1 cellular context compared by ENCODE assay signal in the genomic region with DNA sequence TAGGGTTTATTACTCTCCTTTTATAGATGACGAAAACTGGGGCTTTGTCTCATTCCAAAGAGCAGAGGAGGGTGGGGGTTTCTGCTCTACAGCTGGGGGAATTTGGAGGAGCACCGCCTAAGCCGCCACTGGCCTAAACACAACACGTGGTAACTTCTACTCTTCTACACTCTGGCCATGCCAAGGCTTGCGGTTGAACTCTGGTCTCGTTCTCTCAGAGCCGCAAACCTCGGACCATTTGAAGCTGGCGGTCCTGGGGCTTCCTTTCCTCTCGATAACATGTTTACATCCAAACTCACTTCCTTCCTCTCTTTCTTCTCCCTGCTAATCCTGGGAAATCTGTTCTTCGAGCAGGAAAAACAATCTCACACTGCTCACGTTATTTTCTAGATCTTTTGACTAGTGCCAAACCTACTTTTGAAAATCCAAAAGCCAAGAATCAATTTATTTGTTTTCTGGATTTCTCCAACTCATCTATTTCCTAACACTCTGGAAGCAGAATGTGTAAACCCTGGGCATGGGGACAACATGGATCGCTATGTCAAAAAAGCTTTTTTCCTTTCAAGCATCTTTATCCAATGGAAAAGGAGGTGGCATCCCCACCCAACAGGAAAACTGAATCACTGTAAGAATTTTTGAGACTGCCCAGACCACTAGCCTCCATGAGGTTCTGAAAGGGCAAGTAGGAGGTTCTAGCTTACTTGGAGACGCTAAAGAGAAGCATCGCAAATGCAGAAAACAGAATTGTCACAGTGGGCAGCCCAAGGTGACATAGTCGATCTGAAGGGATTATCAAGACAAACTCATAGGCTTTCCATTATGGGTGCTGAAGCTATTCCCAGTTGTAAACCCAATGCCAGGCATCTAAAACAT.
TF ChIP-seq lines count a peak whose summit lies in the region.

No MANE protein-coding gene starts in this region.

TF ChIP-seq in HepG2, 621 proteins besides CTCF, POLR2A, EP300 and RAD21 (continued from another document and continues in another):
- TF ChIP-seq MYNN (CRISPR knock-in tag; IDR thresholded peaks at IDR 0.05; ENCODE audit: low read depth): no peak; the same call in 1 of the 2 replicates
- peak; percentile 69; the same call in 1 of the 2 replicates for TF ChIP-seq ZBTB38 (CRISPR knock-in tag; IDR thresholded peaks at IDR 0.05)
- peak; percentile 96 for TF ChIP-seq MEF2D (CRISPR knock-in tag; IDR thresholded peaks at IDR 0.05)
- 0 out of 2 replicates have a peak, but pooled peaks have one; percentile 40 for TF ChIP-seq NRL (CRISPR knock-in tag; IDR thresholded peaks at IDR 0.05; ENCODE audit: borderline replicate concordance)
- TF ChIP-seq ZNF678 (CRISPR knock-in tag; IDR thresholded peaks at IDR 0.05): no peak
- TF ChIP-seq SRSF4 (IDR thresholded peaks at IDR 0.05; ENCODE audit: low read depth, low read length, poor library complexity, severe bottlenecking): no peak
- TF ChIP-seq PATZ1 (CRISPR knock-in tag; IDR thresholded peaks at IDR 0.05): peak; percentile 88
- TF ChIP-seq ZNF337 (CRISPR knock-in tag; IDR thresholded peaks at IDR 0.05; ENCODE audit: borderline replicate concordance, low read depth): peak; percentile 85; the same call in 1 of the 2 replicates
- TF ChIP-seq, protein P1, sequence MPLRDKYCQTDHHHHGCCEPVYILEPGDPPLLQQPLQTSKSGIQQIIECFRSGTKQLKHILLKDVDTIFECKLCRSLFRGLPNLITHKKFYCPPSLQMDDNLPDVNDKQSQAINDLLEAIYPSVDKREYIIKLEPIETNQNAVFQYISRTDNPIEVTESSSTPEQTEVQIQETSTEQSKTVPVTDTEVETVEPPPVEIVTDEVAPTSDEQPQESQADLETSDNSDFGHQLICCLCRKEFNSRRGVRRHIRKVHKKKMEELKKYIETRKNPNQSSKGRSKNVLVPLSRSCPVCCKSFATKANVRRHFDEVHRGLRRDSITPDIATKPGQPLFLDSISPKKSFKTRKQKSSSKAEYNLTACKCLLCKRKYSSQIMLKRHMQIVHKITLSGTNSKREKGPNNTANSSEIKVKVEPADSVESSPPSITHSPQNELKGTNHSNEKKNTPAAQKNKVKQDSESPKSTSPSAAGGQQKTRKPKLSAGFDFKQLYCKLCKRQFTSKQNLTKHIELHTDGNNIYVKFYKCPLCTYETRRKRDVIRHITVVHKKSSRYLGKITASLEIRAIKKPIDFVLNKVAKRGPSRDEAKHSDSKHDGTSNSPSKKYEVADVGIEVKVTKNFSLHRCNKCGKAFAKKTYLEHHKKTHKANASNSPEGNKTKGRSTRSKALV (CRISPR knock-in tag; IDR thresholded peaks at IDR 0.05): peak; percentile 76; the same call in 1 of the 2 replicates
- TF ChIP-seq TEAD3 (CRISPR knock-in tag; optimal IDR thresholded peaks at IDR 0.05; ENCODE audit: borderline replicate concordance): peak; percentile 93
- peak; percentile 75; the same call in 1 of the 2 replicates for TF ChIP-seq ZKSCAN8 (CRISPR knock-in tag; IDR thresholded peaks at IDR 0.05; ENCODE audit: borderline replicate concordance)
- peak; percentile 82; the same call in 1 of the 2 replicates for TF ChIP-seq HOXD1 (CRISPR knock-in tag; IDR thresholded peaks at IDR 0.05)
- no peak for TF ChIP-seq ZNF367 (CRISPR knock-in tag; IDR thresholded peaks at IDR 0.05; ENCODE audit: borderline replicate concordance)
- TF ChIP-seq IKZF1 (IDR thresholded peaks at IDR 0.05): no peak
- TF ChIP-seq HMG20B (CRISPR knock-in tag; conservative IDR thresholded peaks at IDR 0.05): peak; percentile 64; the same call in 1 of the 2 replicates
- TF ChIP-seq GFI1 (CRISPR knock-in tag; IDR thresholded peaks at IDR 0.05; ENCODE audit: borderline replicate concordance): no peak; the same call in 1 of the 2 replicates
- TF ChIP-seq, protein P2, sequence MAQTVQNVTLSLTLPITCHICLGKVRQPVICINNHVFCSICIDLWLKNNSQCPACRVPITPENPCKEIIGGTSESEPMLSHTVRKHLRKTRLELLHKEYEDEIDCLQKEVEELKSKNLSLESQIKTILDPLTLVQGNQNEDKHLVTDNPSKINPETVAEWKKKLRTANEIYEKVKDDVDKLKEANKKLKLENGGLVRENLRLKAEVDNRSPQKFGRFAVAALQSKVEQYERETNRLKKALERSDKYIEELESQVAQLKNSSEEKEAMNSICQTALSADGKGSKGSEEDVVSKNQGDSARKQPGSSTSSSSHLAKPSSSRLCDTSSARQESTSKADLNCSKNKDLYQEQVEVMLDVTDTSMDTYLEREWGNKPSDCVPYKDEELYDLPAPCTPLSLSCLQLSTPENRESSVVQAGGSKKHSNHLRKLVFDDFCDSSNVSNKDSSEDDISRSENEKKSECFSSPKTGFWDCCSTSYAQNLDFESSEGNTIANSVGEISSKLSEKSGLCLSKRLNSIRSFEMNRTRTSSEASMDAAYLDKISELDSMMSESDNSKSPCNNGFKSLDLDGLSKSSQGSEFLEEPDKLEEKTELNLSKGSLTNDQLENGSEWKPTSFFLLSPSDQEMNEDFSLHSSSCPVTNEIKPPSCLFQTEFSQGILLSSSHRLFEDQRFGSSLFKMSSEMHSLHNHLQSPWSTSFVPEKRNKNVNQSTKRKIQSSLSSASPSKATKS (CRISPR knock-in tag; IDR thresholded peaks at IDR 0.05): 0 out of 2 replicates have a peak, but pooled peaks have one; percentile 31
- TF ChIP-seq, protein P3, sequence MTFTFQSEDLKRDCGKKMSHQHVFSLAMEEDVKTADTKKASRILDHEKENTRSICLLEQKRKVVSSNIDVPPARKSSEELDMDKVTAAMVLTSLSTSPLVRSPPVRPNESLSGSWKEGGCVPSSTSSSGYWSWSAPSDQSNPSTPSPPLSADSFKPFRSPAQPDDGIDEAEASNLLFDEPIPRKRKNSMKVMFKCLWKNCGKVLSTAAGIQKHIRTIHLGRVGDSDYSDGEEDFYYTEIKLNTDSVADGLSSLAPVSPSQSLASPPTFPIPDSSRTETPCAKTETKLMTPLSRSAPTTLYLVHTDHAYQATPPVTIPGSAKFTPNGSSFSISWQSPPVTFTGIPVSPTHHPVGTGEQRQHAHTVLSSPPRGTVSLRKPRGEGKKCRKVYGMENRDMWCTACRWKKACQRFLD (CRISPR knock-in tag; IDR thresholded peaks at IDR 0.05; ENCODE audit: borderline replicate concordance): 0 out of 2 replicates have a peak, but pooled peaks have one; percentile 66
- TF ChIP-seq BORCS8-MEF2B (CRISPR knock-in tag; IDR thresholded peaks at IDR 0.05): peak; percentile 95
- TF ChIP-seq ATF2 (CRISPR knock-in tag; IDR thresholded peaks at IDR 0.05): peak; percentile 74; the same call in 1 of the 2 replicates
- TF ChIP-seq HDAC2 (CRISPR knock-in tag; IDR thresholded peaks at IDR 0.05): peak; percentile 95
- TF ChIP-seq SAP130 (CRISPR knock-in tag; IDR thresholded peaks at IDR 0.05; ENCODE audit: low read depth): peak; percentile 93
- no peak for TF ChIP-seq RBAK (CRISPR knock-in tag; IDR thresholded peaks at IDR 0.05)
- TF ChIP-seq ZNF558 (CRISPR knock-in tag; IDR thresholded peaks at IDR 0.05; ENCODE audit: borderline replicate concordance): no peak
- TF ChIP-seq HMG20A (CRISPR knock-in tag; IDR thresholded peaks at IDR 0.05; ENCODE audit: borderline replicate concordance): peak; percentile 66; the same call in 1 of the 2 replicates
- peak; percentile 39; the same call in 1 of the 2 replicates for TF ChIP-seq ZNF280B (CRISPR knock-in tag; IDR thresholded peaks at IDR 0.05; ENCODE audit: borderline replicate concordance)
- no peak for TF ChIP-seq ZNF598 (CRISPR knock-in tag; IDR thresholded peaks at IDR 0.05; ENCODE audit: borderline replicate concordance)
- TF ChIP-seq ZBTB3 (CRISPR knock-in tag; IDR thresholded peaks at IDR 0.05; ENCODE audit: borderline replicate concordance, low read depth): no peak; the same call in 1 of the 2 replicates
- TF ChIP-seq ZNF160 (CRISPR knock-in tag; IDR thresholded peaks at IDR 0.05): peak; percentile 64; the same call in 1 of the 2 replicates
- TF ChIP-seq ZNF354B (CRISPR knock-in tag; IDR thresholded peaks at IDR 0.05): no peak; the same call in 1 of the 2 replicates
- TF ChIP-seq PCBP2 (optimal IDR thresholded peaks at IDR 0.05; ENCODE audit: low read depth, low read length, poor library complexity, severe bottlenecking): no peak
- TF ChIP-seq ZNF616 (CRISPR knock-in tag; IDR thresholded peaks at IDR 0.05; ENCODE audit: low read depth): 0 out of 2 replicates have a peak, but pooled peaks have one; percentile 78
- TF ChIP-seq NR2C2 (CRISPR knock-in tag; IDR thresholded peaks at IDR 0.05; ENCODE audit: borderline replicate concordance): peak; percentile 53; the same call in 1 of the 2 replicates
- no peak for TF ChIP-seq ARHGAP35 (CRISPR knock-in tag; IDR thresholded peaks at IDR 0.05; ENCODE audit: borderline replicate concordance)
- no peak; the same call in 1 of the 2 replicates for TF ChIP-seq ZNF556 (CRISPR knock-in tag; IDR thresholded peaks at IDR 0.05; ENCODE audit: borderline replicate concordance)
- peak; percentile 86 for TF ChIP-seq KDM4B (CRISPR knock-in tag; IDR thresholded peaks at IDR 0.05)
- no peak for TF ChIP-seq ZNF225 (CRISPR knock-in tag; IDR thresholded peaks at IDR 0.05)
- TF ChIP-seq ZFP36L2 (CRISPR knock-in tag; IDR thresholded peaks at IDR 0.05): peak; percentile 79; the same call in 1 of the 2 replicates
- TF ChIP-seq SP140L (CRISPR knock-in tag; IDR thresholded peaks at IDR 0.05; ENCODE audit: borderline replicate concordance): no peak
- TF ChIP-seq MYPOP (CRISPR knock-in tag; IDR thresholded peaks at IDR 0.05): peak; percentile 97
- peak; percentile 79; the same call in 1 of the 2 replicates for TF ChIP-seq ZNF274 (CRISPR knock-in tag; IDR thresholded peaks at IDR 0.05)
- TF ChIP-seq CERS6 (CRISPR knock-in tag; IDR thresholded peaks at IDR 0.05): no peak
- TF ChIP-seq, protein P4, sequence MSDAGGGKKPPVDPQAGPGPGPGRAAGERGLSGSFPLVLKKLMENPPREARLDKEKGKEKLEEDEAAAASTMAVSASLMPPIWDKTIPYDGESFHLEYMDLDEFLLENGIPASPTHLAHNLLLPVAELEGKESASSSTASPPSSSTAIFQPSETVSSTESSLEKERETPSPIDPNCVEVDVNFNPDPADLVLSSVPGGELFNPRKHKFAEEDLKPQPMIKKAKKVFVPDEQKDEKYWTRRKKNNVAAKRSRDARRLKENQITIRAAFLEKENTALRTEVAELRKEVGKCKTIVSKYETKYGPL (CRISPR knock-in tag; IDR thresholded peaks at IDR 0.05): peak; percentile 71; the same call in 1 of the 2 replicates
- peak; percentile 86 for TF ChIP-seq AHR (CRISPR knock-in tag; IDR thresholded peaks at IDR 0.05)
- TF ChIP-seq HNRNPL (IDR thresholded peaks at IDR 0.05; ENCODE audit: low read depth, low read length): no peak
- TF ChIP-seq ZNF468 (CRISPR knock-in tag; IDR thresholded peaks at IDR 0.05): no peak
- TF ChIP-seq ZFP37 (CRISPR knock-in tag; IDR thresholded peaks at IDR 0.05; ENCODE audit: borderline replicate concordance): peak; percentile 88
- peak; percentile 97 for TF ChIP-seq NFKBIZ (CRISPR knock-in tag; IDR thresholded peaks at IDR 0.05)
- no peak for TF ChIP-seq TEAD2 (CRISPR knock-in tag; IDR thresholded peaks at IDR 0.05)
- TF ChIP-seq HNF4G (IDR thresholded peaks at IDR 0.05; ENCODE audit: borderline replicate concordance, low read depth, low read length): peak; percentile 82
- peak; percentile 71; the same call in 1 of the 2 replicates for TF ChIP-seq HNF4G (CRISPR knock-in tag; IDR thresholded peaks at IDR 0.05; ENCODE audit: borderline replicate concordance, low read depth)
- peak; percentile 83 for TF ChIP-seq MXD4 (CRISPR knock-in tag; IDR thresholded peaks at IDR 0.05)
